In the genomic region with DNA sequence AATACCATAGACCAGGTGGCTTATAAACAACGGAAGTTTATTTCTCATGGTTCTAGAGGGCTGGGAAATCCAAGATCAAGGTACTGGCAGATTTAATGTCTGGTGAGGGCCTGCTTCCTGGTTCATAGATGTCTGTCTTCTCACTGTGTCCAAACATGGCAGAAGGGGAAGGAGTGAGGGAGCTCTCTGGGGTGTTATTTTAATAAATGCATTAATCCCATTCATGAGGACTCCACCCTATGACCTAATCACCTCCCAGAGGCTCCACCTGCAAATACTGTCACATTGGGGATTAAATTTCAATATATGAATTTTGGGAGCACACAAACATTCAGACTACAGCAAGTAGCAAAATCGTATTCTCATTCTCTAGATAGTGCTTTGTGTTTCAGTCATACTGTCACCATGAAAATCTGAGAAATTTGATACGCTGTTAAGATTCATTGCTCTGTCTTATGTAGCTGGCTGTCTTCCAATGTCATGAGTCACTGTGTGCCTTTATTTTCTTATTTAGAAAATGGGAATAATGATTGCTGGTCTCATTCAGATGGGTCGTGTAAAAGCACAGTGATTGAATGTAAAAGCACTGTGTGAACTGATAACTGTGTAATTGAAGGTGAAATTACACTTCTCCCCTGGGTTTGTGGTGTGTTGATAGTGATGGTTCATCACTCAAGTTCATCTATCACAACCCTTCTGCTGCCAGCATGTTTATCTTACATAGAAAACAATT, we compare ENCODE assay signal across 15 cellular contexts. TPM values are rescaled to one million over a fixed set of nuclear protein-coding genes. Genes with fewer than 3 reads are reported as not detected.
DNase-seq lines count a peak whose midpoint lies in the region; ATAC-seq lines count a peak whose summit lies in the region.
"Had no signal": no experiment of that assay in that cellular context is flagged by ENCODE, and none has a peak within 500 bp of the region (broad histone marks: within the 10 kb centered on the region; RNA-seq: fewer than 3 reads in every experiment).

No MANE protein-coding gene starts in this region.

- DNase-seq in Daoy (ENCODE audit: low read depth): peak; percentile 73
- DNase-seq in NCI-H1436 (lab: John Stamatoyannopoulos, UW): peak; percentile 56
- peak; percentile 32 for DNase-seq in amniotic epithelial cell (ENCODE audit: low read depth)
- DNase-seq in iris pigment epithelial cell (ENCODE audit: low read depth): peak; percentile 78
- DNase-seq in substantia nigra (lab: John Stamatoyannopoulos, UW): no peak
- DNase-seq in NCI-H1048 (lab: John Stamatoyannopoulos, UW): no peak
- DNase-seq in middle frontal gyrus (ENCODE audit: extremely low spot score, low spot score): no peak
- DNase-seq: activated CD4-positive, alpha-beta T cell treated with anti-CD3 and anti-CD28 coated beads for 48 hours; activated effector memory CD4-positive, alpha-beta T cell treated with anti-CD3 and anti-CD28 coated beads, Interleukin-2, amount 50 U/mL, for 16 hours; CD4-positive, alpha-beta T cell; NCI-H510A had no signal

- no peak overlapping the region for H3K27ac ChIP-seq in substantia nigra (ENCODE audit: low read depth, low read length, poor library complexity, severe bottlenecking)
- H3K27ac ChIP-seq: hepatocyte, SK-N-MC, tibial nerve had no signal

- ATAC-seq in GM21576 (IDR thresholded peaks at IDR 0.05; ENCODE audit: unreplicated experiment): no peak

RNA-seq across cellular contexts. Expression of gene ERVFRD-1, which starts 8.9 kb away (rescaled TPM):
- not detected in 2 replicates for total RNA-seq in Daoy (2014; rRNA removed; shearing (Covaris generic))
- total RNA-seq: CD4-positive, alpha-beta T cell had no signal

RNA-seq across cellular contexts. Expression of gene SMIM13, which starts 26.8 kb away (rescaled TPM):
- 28.3 and 29.0 TPM in 2 replicates for total RNA-seq in Daoy (2014; rRNA removed; shearing (Covaris generic))

Comparison
In these comparisons a context has a peak if more than half of its experiments do, and no peak if none do; other contexts are left out.
1. DNase-seq: peak in Daoy (single experiment), NCI-H1436 (single experiment), amniotic epithelial cell (single experiment) and iris pigment epithelial cell (single experiment); none in substantia nigra (0 of 49), NCI-H1048 (single experiment) and middle frontal gyrus (single experiment).